In the genomic region with DNA sequence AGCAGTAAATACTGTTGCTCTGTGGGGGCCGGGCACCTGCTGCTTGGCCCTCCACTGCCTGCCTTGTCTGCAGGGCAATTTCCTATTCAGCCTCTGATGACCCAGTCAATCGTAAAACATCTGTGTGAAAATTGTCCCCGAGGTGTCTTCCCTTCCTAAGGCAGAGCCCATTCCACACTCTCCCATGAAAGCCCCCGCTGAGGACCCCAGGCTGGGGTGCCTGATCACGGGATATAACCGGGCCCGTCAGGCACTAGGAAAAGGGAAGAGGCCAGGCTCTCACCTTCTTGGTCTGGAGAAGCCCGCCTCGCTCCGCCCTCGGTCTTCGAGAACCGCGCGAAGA, we compare ENCODE assay signal across 13 cellular contexts. TPM values are rescaled to one million over a fixed set of nuclear protein-coding genes. Genes with fewer than 3 reads are reported as not detected.
DNase-seq lines count a peak whose midpoint lies in the region; ATAC-seq and TF ChIP-seq lines count a peak whose summit lies in the region.
"Had no signal": no experiment of that assay in that cellular context is flagged by ENCODE, and none has a peak within 500 bp of the region (broad histone marks: within the 10 kb centered on the region; RNA-seq: fewer than 3 reads in every experiment).

No MANE protein-coding gene starts in this region.

- in situ Hi-C loops in brain microvascular endothelial cell (cut with HindIII; ENCODE audit: low pct_ligation_motif_present, low sequenced_read_pairs), result no loop called here

- H3K27ac Mint-ChIP-seq in stimulated activated naive CD8-positive, alpha-beta T cell treated with anti-CD3 and anti-CD28 coated beads, Interleukin-15, amount 100 ng/mL, for 72 hours, result no peak overlapping the region
- H3K27ac Mint-ChIP-seq: activated CD8-positive, alpha-beta memory T cell treated with anti-CD3 and anti-CD28 coated beads, Interleukin-2, amount 10 ng/mL, durations not matched to agents 7 days and 5 days had no signal

- H3K4me1 ChIP-seq in mesodermal cell (ENCODE audit: control insufficient read depth, insufficient read depth, low read length, poor library complexity, severe bottlenecking), result no peaks in the 10 kb centered on the region
- H3K4me1 ChIP-seq in ascending aorta, result no peaks in the 10 kb centered on the region

- H3K27me3 ChIP-seq in brain microvascular endothelial cell (replicated peaks), result no peaks in the 10 kb centered on the region
- H3K27me3 ChIP-seq in ascending aorta, result no peaks in the 10 kb centered on the region

- ATAC-seq in stimulated activated naive CD8-positive, alpha-beta T cell treated with anti-CD3 and anti-CD28 coated beads, Interleukin-15, amount 100 ng/mL, for 72 hours, result no peak
- ATAC-seq in stimulated activated naive CD8-positive, alpha-beta T cell treated with anti-CD3 and anti-CD28 coated beads, Interleukin-15, Interleukin-2, amounts not matched to agents 100 U/mL and 50 U/mL, for 24 hours, result no peak
- ATAC-seq in HG02588 (IDR thresholded peaks at IDR 0.05; ENCODE audit: unreplicated experiment), result no peak

- no peak for DNase-seq in stimulated activated naive CD8-positive, alpha-beta T cell treated with anti-CD3 and anti-CD28 coated beads, Interleukin-15, amount 100 ng/mL, for 72 hours
- DNase-seq in stimulated activated naive CD8-positive, alpha-beta T cell treated with anti-CD3 and anti-CD28 coated beads, Interleukin-15, Interleukin-2, amounts not matched to agents 100 U/mL and 50 U/mL, for 24 hours, result no peak
- DNase-seq in brain microvascular endothelial cell (no peak), GM10266 (ENCODE audit: extremely low spot score) (no peak), ascending aorta (ENCODE audit: low spot score in 2 of 2) (no peak), anterior cingulate cortex (lab: John Stamatoyannopoulos, UW) (no peak)
- DNase-seq: central memory CD4-positive, alpha-beta T cell; NCI-H510A treated with DMSO at 0.1 percent for 48 hours; substantia nigra had no signal

- 16 to 24% methylated on average over 14 of the region's 15 CpGs for WGBS in mesodermal cell (ENCODE audit: insufficient coverage in 2 of 2), 2 experiments

- peak overlapping the region; percentile 22 for H3K4me3 ChIP-seq in brain microvascular endothelial cell (ENCODE audit: low read depth, low read length)
- peak overlapping the region; percentile 46 for H3K4me3 ChIP-seq in mesodermal cell (ENCODE audit: extremely low read depth, insufficient read depth, low read length, poor library complexity, severe bottlenecking)
- H3K4me3 ChIP-seq in ascending aorta, result peak overlapping the region in 1 of 2 donors; percentile 45

- H3K9me3 ChIP-seq in mesodermal cell (ENCODE audit: control insufficient read depth, low read length) (no peaks in the 10 kb centered on the region), ascending aorta (no peaks in the 10 kb centered on the region)

- TF ChIP-seq CTCF in brain microvascular endothelial cell (IDR thresholded peaks at IDR 0.05; ENCODE audit: low read depth, low read length, missing control alignments) (no peak), GM10266 (IDR thresholded peaks at IDR 0.05; ENCODE audit: control insufficient read depth, insufficient read depth, low read depth, missing control alignments) (no peak), ascending aorta (IDR thresholded peaks at IDR 0.05) (no peak)

- peak overlapping the region; percentile 35 to 70 for H3K4me3 Mint-ChIP-seq in stimulated activated naive CD8-positive, alpha-beta T cell treated with anti-CD3 and anti-CD28 coated beads, Interleukin-15, amount 100 ng/mL, for 72 hours
- H3K4me3 Mint-ChIP-seq: activated CD8-positive, alpha-beta memory T cell treated with anti-CD3 and anti-CD28 coated beads, Interleukin-2, amount 10 ng/mL, durations not matched to agents 7 days and 5 days had no signal

- no peak overlapping the region for H3K27ac ChIP-seq in brain microvascular endothelial cell
- no peak overlapping the region for H3K27ac ChIP-seq in mesodermal cell (ENCODE audit: low read depth, low read length, severe bottlenecking)
- H3K27ac ChIP-seq in ascending aorta, result no peak overlapping the region

- H3K9me3 Mint-ChIP-seq in stimulated activated naive CD8-positive, alpha-beta T cell treated with anti-CD3 and anti-CD28 coated beads, Interleukin-15, amount 100 ng/mL, for 72 hours, result no peaks in the 10 kb centered on the region

- intact Hi-C loops in ascending aorta (cut with DNase I), result no loop called here

- H3K36me3 ChIP-seq in brain microvascular endothelial cell (replicated peaks) (no peaks in the 10 kb centered on the region), mesodermal cell (ENCODE audit: control insufficient read depth, insufficient read depth, low read length) (peaks cover 6% of the 10 kb centered on the region), ascending aorta (no peaks in the 10 kb centered on the region)

- peaks cover 16% of the 10 kb centered on the region for H3K4me1 Mint-ChIP-seq in stimulated activated naive CD8-positive, alpha-beta T cell treated with anti-CD3 and anti-CD28 coated beads, Interleukin-15, amount 100 ng/mL, for 72 hours
- H3K4me1 Mint-ChIP-seq: activated CD8-positive, alpha-beta memory T cell treated with anti-CD3 and anti-CD28 coated beads, Interleukin-2, amount 10 ng/mL, durations not matched to agents 7 days and 5 days had no signal

- H3K27me3 Mint-ChIP-seq in stimulated activated naive CD8-positive, alpha-beta T cell treated with anti-CD3 and anti-CD28 coated beads, Interleukin-15, amount 100 ng/mL, for 72 hours, result no peaks in the 10 kb centered on the region
- H3K27me3 Mint-ChIP-seq: activated CD8-positive, alpha-beta memory T cell treated with anti-CD3 and anti-CD28 coated beads, Interleukin-2, amount 10 ng/mL, durations not matched to agents 7 days and 5 days had no signal

RNA-seq across cellular contexts. Expression of a gene that starts 27.2 kb away (rescaled TPM):
- polyA plus RNA-seq in mesodermal cell (2013, experiment 1 of 2), result 0.92 TPM
- 1.0 TPM for polyA plus RNA-seq in mesodermal cell (2013, experiment 2 of 2)
- total RNA-seq in ascending aorta, result not detected
- total RNA-seq: activated CD8-positive, alpha-beta memory T cell treated with anti-CD3 and anti-CD28 coated beads, Interleukin-2, amount 10 ng/mL, durations not matched to agents 7 days and 5 days; glomerular endothelial cell had no signal

RNA-seq across cellular contexts. Expression of a gene that starts 30.9 kb away (rescaled TPM):
- polyA plus RNA-seq in mesodermal cell (2013, experiment 1 of 2), result 20.2 TPM
- 11.8 TPM for polyA plus RNA-seq in mesodermal cell (2013, experiment 2 of 2)
- total RNA-seq in ascending aorta, result 53.5 TPM
